Comparison of ENCODE assay signal across 2 cellular contexts in the genomic region with DNA sequence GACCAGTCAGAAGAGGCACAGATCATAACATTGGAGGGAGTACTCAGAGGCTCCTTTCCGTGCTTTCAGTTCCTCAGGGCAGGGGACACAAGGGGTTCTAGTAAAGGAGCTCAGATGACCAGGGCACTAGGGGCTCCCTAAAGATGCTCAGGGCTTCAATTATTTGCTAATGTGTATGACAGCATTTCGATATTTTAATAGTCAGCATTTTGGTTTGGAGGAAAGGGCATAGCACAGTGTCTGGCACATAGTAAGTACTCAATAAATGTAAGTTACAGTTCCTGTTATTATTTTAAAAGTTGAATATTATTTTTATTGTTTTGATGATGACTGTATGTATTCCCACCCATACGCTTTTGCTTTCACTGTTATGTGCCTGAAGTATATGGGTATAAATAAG.
A peak's percentile ranks its signal among the peaks of the same experiment; 100 is the strongest.
TF ChIP-seq lines count a peak whose summit lies in the region.

No MANE protein-coding gene starts in this region.

TF ChIP-seq in HepG2, 621 proteins besides CTCF, POLR2A, EP300 and RAD21:
- TF ChIP-seq MAFK (conservative IDR thresholded peaks at IDR 0.05 in 1 of 2, IDR thresholded peaks at IDR 0.05 in 1 of 2; ENCODE audit: low read length in 2 of 2) (peak; percentile 51 to 66; a peak in 3 of 4 replicates), TP53 (CRISPR knock-in tag; conservative IDR thresholded peaks at IDR 0.05) (no peak), ZNF737 (CRISPR knock-in tag; IDR thresholded peaks at IDR 0.05; ENCODE audit: borderline replicate concordance) (no peak), NCOA5 (CRISPR knock-in tag; IDR thresholded peaks at IDR 0.05) (no peak), RFXANK (CRISPR knock-in tag; IDR thresholded peaks at IDR 0.05) (no peak), MAFF (IDR thresholded peaks at IDR 0.05; ENCODE audit: low read depth, low read length) (peak; percentile 46), MAZ (IDR thresholded peaks at IDR 0.05; ENCODE audit: borderline replicate concordance, low read depth, low read length) (no peak), MAZ (CRISPR knock-in tag; IDR thresholded peaks at IDR 0.05; ENCODE audit: low read depth) (no peak), NR1H2 (CRISPR knock-in tag; IDR thresholded peaks at IDR 0.05; ENCODE audit: borderline replicate concordance, low read depth) (no peak)
- TF ChIP-seq, protein P1, sequence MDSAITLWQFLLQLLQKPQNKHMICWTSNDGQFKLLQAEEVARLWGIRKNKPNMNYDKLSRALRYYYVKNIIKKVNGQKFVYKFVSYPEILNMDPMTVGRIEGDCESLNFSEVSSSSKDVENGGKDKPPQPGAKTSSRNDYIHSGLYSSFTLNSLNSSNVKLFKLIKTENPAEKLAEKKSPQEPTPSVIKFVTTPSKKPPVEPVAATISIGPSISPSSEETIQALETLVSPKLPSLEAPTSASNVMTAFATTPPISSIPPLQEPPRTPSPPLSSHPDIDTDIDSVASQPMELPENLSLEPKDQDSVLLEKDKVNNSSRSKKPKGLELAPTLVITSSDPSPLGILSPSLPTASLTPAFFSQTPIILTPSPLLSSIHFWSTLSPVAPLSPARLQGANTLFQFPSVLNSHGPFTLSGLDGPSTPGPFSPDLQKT (CRISPR knock-in tag; IDR thresholded peaks at IDR 0.05; ENCODE audit: borderline replicate concordance) = no peak
- TF ChIP-seq, protein P2, sequence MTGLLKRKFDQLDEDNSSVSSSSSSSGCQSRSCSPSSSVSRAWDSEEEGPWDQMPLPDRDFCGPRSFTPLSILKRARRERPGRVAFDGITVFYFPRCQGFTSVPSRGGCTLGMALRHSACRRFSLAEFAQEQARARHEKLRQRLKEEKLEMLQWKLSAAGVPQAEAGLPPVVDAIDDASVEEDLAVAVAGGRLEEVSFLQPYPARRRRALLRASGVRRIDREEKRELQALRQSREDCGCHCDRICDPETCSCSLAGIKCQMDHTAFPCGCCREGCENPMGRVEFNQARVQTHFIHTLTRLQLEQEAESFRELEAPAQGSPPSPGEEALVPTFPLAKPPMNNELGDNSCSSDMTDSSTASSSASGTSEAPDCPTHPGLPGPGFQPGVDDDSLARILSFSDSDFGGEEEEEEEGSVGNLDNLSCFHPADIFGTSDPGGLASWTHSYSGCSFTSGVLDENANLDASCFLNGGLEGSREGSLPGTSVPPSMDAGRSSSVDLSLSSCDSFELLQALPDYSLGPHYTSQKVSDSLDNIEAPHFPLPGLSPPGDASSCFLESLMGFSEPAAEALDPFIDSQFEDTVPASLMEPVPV (CRISPR knock-in tag; IDR thresholded peaks at IDR 0.05) = no peak
- TF ChIP-seq, protein P3, sequence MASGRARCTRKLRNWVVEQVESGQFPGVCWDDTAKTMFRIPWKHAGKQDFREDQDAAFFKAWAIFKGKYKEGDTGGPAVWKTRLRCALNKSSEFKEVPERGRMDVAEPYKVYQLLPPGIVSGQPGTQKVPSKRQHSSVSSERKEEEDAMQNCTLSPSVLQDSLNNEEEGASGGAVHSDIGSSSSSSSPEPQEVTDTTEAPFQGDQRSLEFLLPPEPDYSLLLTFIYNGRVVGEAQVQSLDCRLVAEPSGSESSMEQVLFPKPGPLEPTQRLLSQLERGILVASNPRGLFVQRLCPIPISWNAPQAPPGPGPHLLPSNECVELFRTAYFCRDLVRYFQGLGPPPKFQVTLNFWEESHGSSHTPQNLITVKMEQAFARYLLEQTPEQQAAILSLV (CRISPR knock-in tag; IDR thresholded peaks at IDR 0.05; ENCODE audit: borderline replicate concordance) = no peak

TF ChIP-seq in IMR-90, 13 proteins besides CTCF, POLR2A, EP300 and RAD21:
- TF ChIP-seq MAZ (IDR thresholded peaks at IDR 0.05; ENCODE audit: borderline replicate concordance, low read depth, low read length) (no peak), BHLHE40 (IDR thresholded peaks at IDR 0.05; ENCODE audit: low read depth, low read length) (no peak), MAFK (IDR thresholded peaks at IDR 0.05; ENCODE audit: low read depth, low read length) (peak; percentile 40)
